Comparison of ENCODE assay signal across 8 cellular contexts in genomic region chr5:176610430-176610763, GRCh38. TPM values are rescaled to one million over a fixed set of nuclear protein-coding genes. Genes with fewer than 3 reads are reported as not detected.
DNase-seq lines count a peak whose midpoint lies in the region; ATAC-seq, FAIRE-seq and TF ChIP-seq lines count a peak whose summit lies in the region.

No MANE protein-coding gene starts in this region.

- H3K27me3 Mint-ChIP-seq in astrocyte (ENCODE audit: low read depth, unreplicated experiment) = peaks cover 8% of the 10 kb centered on the region

- WGBS in mesodermal cell (ENCODE audit: insufficient coverage in 2 of 2), 2 experiments = 0 to 2% methylated on average over 4 to 7 of the region's 31 CpGs

- FAIRE-seq in astrocyte (lab: Jason Lieb, UNC) = no peak

- ATAC-seq in HG03280 (IDR thresholded peaks at IDR 0.05; ENCODE audit: unreplicated experiment) = peak; percentile 7

- no peak for TF ChIP-seq CTCF in astrocyte (IDR thresholded peaks at IDR 0.05; ENCODE audit: insufficient read depth, low read depth, low read length)

- DNase-seq in NCI-H2081 (lab: John Stamatoyannopoulos, UW) = peak; percentile 41 to 56
- DNase-seq in NCI-H2081 treated with DMSO at 0.1 percent for 48 hours (lab: John Stamatoyannopoulos, UW) = no peak
- no peak for DNase-seq in astrocyte (ENCODE audit: low read depth)
- no peak for DNase-seq in ecto neural progenitor cell (ENCODE audit: low spot score)
- no peak for DNase-seq in DMS153 treated with DMSO at 0.1 percent for 48 hours (lab: John Stamatoyannopoulos, UW; ENCODE audit: unreplicated experiment)
- no peak for DNase-seq in NCI-H1436 treated with DMSO at 0.1 percent for 48 hours (lab: John Stamatoyannopoulos, UW)

- H3K4me3 ChIP-seq in astrocyte (ENCODE audit: insufficient read depth, low read depth, low read length) = peak overlapping the region; percentile 56
- H3K4me3 ChIP-seq in mesodermal cell (ENCODE audit: extremely low read depth, insufficient read depth, low read length, poor library complexity, severe bottlenecking) = peak overlapping the region; percentile 44

- H4K20me1 ChIP-seq in astrocyte (ENCODE audit: insufficient read depth, low read length) = peaks cover 31% of the 10 kb centered on the region

- H3K27ac Mint-ChIP-seq in astrocyte (ENCODE audit: unreplicated experiment) = no peak overlapping the region

- H3K9me3 ChIP-seq in astrocyte (ENCODE audit: insufficient read depth, low read depth, low read length) = no peaks in the 10 kb centered on the region
- no peaks in the 10 kb centered on the region for H3K9me3 ChIP-seq in mesodermal cell (ENCODE audit: control insufficient read depth, low read length)

- H3K27ac ChIP-seq in astrocyte (ENCODE audit: low read depth, low read length) (no peak overlapping the region), mesodermal cell (ENCODE audit: low read depth, low read length, severe bottlenecking) (no peak overlapping the region)

- H3K9ac ChIP-seq in astrocyte (ENCODE audit: low read length) = peak overlapping the region; percentile 26

- no peaks in the 10 kb centered on the region for H3K9me3 Mint-ChIP-seq in astrocyte (ENCODE audit: unreplicated experiment)

- no peaks in the 10 kb centered on the region for H3K36me3 Mint-ChIP-seq in astrocyte (ENCODE audit: low read depth, unreplicated experiment)

- peaks cover 9% of the 10 kb centered on the region for H3K79me2 ChIP-seq in astrocyte (ENCODE audit: insufficient read depth, low read length)

- H2AFZ ChIP-seq in astrocyte (ENCODE audit: low read depth, low read length) = peak overlapping the region; percentile 69

- peak overlapping the region; percentile 90 for H3K4me2 ChIP-seq in astrocyte (ENCODE audit: low read length)

- H3K36me3 ChIP-seq in astrocyte (ENCODE audit: insufficient read depth, low read length) (no peaks in the 10 kb centered on the region), mesodermal cell (ENCODE audit: control insufficient read depth, insufficient read depth, low read length) (no peaks in the 10 kb centered on the region)

- peaks cover 28% of the 10 kb centered on the region for H3K4me1 Mint-ChIP-seq in astrocyte (ENCODE audit: low read depth, unreplicated experiment)

- H3K4me1 ChIP-seq in astrocyte (ENCODE audit: insufficient read depth, low read length) (peaks cover 25% of the 10 kb centered on the region), mesodermal cell (ENCODE audit: control insufficient read depth, insufficient read depth, low read length, poor library complexity, severe bottlenecking) (peaks cover 21% of the 10 kb centered on the region)

- H3K4me3 Mint-ChIP-seq in astrocyte (ENCODE audit: unreplicated experiment) = peak overlapping the region; percentile 74

- no peaks in the 10 kb centered on the region for H3K27me3 ChIP-seq in astrocyte (ENCODE audit: insufficient read depth, low read length)

RNA-seq across cellular contexts. Expression of gene GPRIN1, which starts 0.4 kb away (rescaled TPM):
- total RNA-seq in astrocyte = 6.8 and 8.2 TPM in 2 replicates
- polyA plus RNA-seq in mesodermal cell (2013, experiment 1 of 2) = 2.4 TPM
- polyA plus RNA-seq in mesodermal cell (2013, experiment 2 of 2) = 1.6 TPM

RNA-seq across cellular contexts. Expression of gene SNCB, which starts 19.9 kb away (rescaled TPM):
- total RNA-seq in astrocyte = 2.7 and 3.4 TPM in 2 replicates
- polyA plus RNA-seq in mesodermal cell (2013, experiment 1 of 2) = not detected
- not detected for polyA plus RNA-seq in mesodermal cell (2013, experiment 2 of 2)

RNA-seq across cellular contexts. Expression of gene EIF4E1B, which starts 20.1 kb away (rescaled TPM):
- total RNA-seq in astrocyte = not detected in 2 replicates
- not detected for polyA plus RNA-seq in mesodermal cell (2013, experiment 1 of 2)
- polyA plus RNA-seq in mesodermal cell (2013, experiment 2 of 2) = not detected

RNA-seq across cellular contexts. Expression of gene TSPAN17, which starts 36.9 kb away (rescaled TPM):
- total RNA-seq in astrocyte = 56.5 and 57.2 TPM in 2 replicates
- polyA plus RNA-seq in mesodermal cell (2013, experiment 1 of 2) = 37.5 TPM
- polyA plus RNA-seq in mesodermal cell (2013, experiment 2 of 2) = 30.0 TPM

Comparison
In these comparisons a context has a peak if more than half of its experiments do, and no peak if none do; other contexts are left out.
1. DNase-seq: peak in NCI-H2081 (2 of 2); none in NCI-H2081 treated with DMSO at 0.1 percent for 48 hours (single experiment), astrocyte (single experiment), ecto neural progenitor cell (single experiment), DMS153 treated with DMSO at 0.1 percent for 48 hours (single experiment) and NCI-H1436 treated with DMSO at 0.1 percent for 48 hours (single experiment).